ENCODE assay signal across 27 cellular contexts in genomic region chr7:26486153-26486552, GRCh38.
"Had no signal": no experiment of that assay in that cellular context is flagged by ENCODE, and none has a peak within 500 bp of the region (broad histone marks: within the 10 kb centered on the region; RNA-seq: fewer than 3 reads in every experiment).

No MANE protein-coding gene starts in this region.

- H3K4me3 Mint-ChIP-seq: naive thymus-derived CD8-positive, alpha-beta T cell; natural killer cell treated with Interleukin-12 subunit alpha and Interleukin-12 subunit beta and Interleukin-15 and Interleukin-18, amount 100 ng/mL, for 72 hours; neural crest cell; stimulated activated effector memory CD8-positive, alpha-beta T cell treated with anti-CD3 and anti-CD28 coated beads, Interleukin-12 subunit alpha, Interleukin-12 subunit beta, amount 100 ng/mL, for 72 hours; stimulated activated naive B cell treated with anti-CD40 and anti-IgM and Interleukin-4, amounts not matched to agents 10 μg/mL and 1 μg/mL and 100 μg/mL, for 72 hours; stimulated activated naive CD8-positive, alpha-beta T cell treated with anti-CD3 and anti-CD28 coated beads, Interleukin-15, Interleukin-2, amounts not matched to agents 100 ng/mL and 50 ng/mL, for 24 hours had no signal

- FAIRE-seq: pancreas, small intestine, urothelium cell line had no signal

- H3K4me1 ChIP-seq: pancreas, prostate gland, right lobe of liver, thyroid gland, tibial nerve, upper lobe of left lung had no signal

- H3K4me1 Mint-ChIP-seq: naive thymus-derived CD8-positive, alpha-beta T cell; neural crest cell; stimulated activated effector memory CD8-positive, alpha-beta T cell treated with anti-CD3 and anti-CD28 coated beads, Interleukin-12 subunit alpha, Interleukin-12 subunit beta, amount 100 ng/mL, for 72 hours; stimulated activated naive B cell treated with anti-CD40 and anti-IgM and Interleukin-4, amounts not matched to agents 10 μg/mL and 1 μg/mL and 100 μg/mL, for 72 hours had no signal

- H3K27me3 ChIP-seq: pancreas, right lobe of liver, sigmoid colon, stomach, thyroid gland, tibial nerve, upper lobe of left lung had no signal

- H3K27me3 Mint-ChIP-seq: stimulated activated naive CD8-positive, alpha-beta T cell treated with anti-CD3 and anti-CD28 coated beads, Interleukin-15, Interleukin-2, amounts not matched to agents 100 ng/mL and 50 ng/mL, for 24 hours had no signal

- H3K36me3 Mint-ChIP-seq: naive thymus-derived CD8-positive, alpha-beta T cell; natural killer cell treated with Interleukin-12 subunit alpha and Interleukin-12 subunit beta and Interleukin-15 and Interleukin-18, amount 100 ng/mL, for 72 hours; stimulated activated effector memory CD8-positive, alpha-beta T cell treated with anti-CD3 and anti-CD28 coated beads, Interleukin-12 subunit alpha, Interleukin-12 subunit beta, amount 100 ng/mL, for 72 hours; stimulated activated naive B cell treated with anti-CD40 and anti-IgM and Interleukin-4, amounts not matched to agents 10 μg/mL and 1 μg/mL and 100 μg/mL, for 72 hours had no signal

- DNase-seq: naive thymus-derived CD8-positive, alpha-beta T cell; nucleus accumbens; pancreas; retina; right cardiac atrium; right lobe of liver; sigmoid colon; small intestine; stimulated activated CD4-positive, alpha-beta T cell treated with anti-CD3 and anti-CD28 coated beads, Interleukin-15, amount 100 ng/mL, for 24 hours; stimulated activated CD4-positive, alpha-beta T cell treated with anti-CD3 and anti-CD28 coated beads, Interleukin-2, amount 100 ng/mL, for 24 hours; stimulated activated CD4-positive, alpha-beta T cell treated with anti-CD3 and anti-CD28 coated beads, Interleukin-2, amount 100 ng/mL, for 48 hours; stimulated activated CD4-positive, alpha-beta T cell treated with anti-CD3 and anti-CD28 coated beads, Interleukin-4, amount 100 ng/mL, for 24 hours; stimulated activated naive B cell treated with anti-CD40 and anti-IgM and Interleukin-4, amounts not matched to agents 10 μg/mL and 1 μg/mL and 100 μg/mL, for 72 hours; stimulated activated naive CD4-positive, alpha-beta T cell treated with Interleukin-2 at 50 U/mL for 16 hours; stomach; thyroid gland; trophoblast cell; upper lobe of left lung had no signal

- H3K4me3 ChIP-seq: pancreas, prostate gland, right lobe of liver, sigmoid colon, stomach, thoracic aorta, thyroid gland, tibial nerve, upper lobe of left lung had no signal

- ATAC-seq: naive thymus-derived CD8-positive, alpha-beta T cell; natural killer cell treated with Interleukin-12 subunit alpha and Interleukin-12 subunit beta and Interleukin-15 and Interleukin-18, amount 100 ng/mL, for 72 hours; pancreas; right cardiac atrium; right lobe of liver; stimulated activated effector memory CD8-positive, alpha-beta T cell treated with anti-CD3 and anti-CD28 coated beads, Interleukin-12 subunit alpha, Interleukin-12 subunit beta, amount 100 ng/mL, for 72 hours; stimulated activated naive B cell treated with anti-CD40 and anti-IgM and Interleukin-4, amounts not matched to agents 10 μg/mL and 1 μg/mL and 100 μg/mL, for 72 hours had no signal

- H3K27ac ChIP-seq: neutrophil, pancreas, prostate gland, right lobe of liver, sigmoid colon, stomach, thoracic aorta, thyroid gland, tibial nerve, upper lobe of left lung had no signal

- H3K27ac Mint-ChIP-seq: naive thymus-derived CD8-positive, alpha-beta T cell; natural killer cell treated with Interleukin-12 subunit alpha and Interleukin-12 subunit beta and Interleukin-15 and Interleukin-18, amount 100 ng/mL, for 72 hours; stimulated activated effector memory CD8-positive, alpha-beta T cell treated with anti-CD3 and anti-CD28 coated beads, Interleukin-12 subunit alpha, Interleukin-12 subunit beta, amount 100 ng/mL, for 72 hours; stimulated activated naive B cell treated with anti-CD40 and anti-IgM and Interleukin-4, amounts not matched to agents 10 μg/mL and 1 μg/mL and 100 μg/mL, for 72 hours; stimulated activated naive CD8-positive, alpha-beta T cell treated with anti-CD3 and anti-CD28 coated beads, Interleukin-15, Interleukin-2, amounts not matched to agents 100 ng/mL and 50 ng/mL, for 24 hours had no signal

- H3K9me3 ChIP-seq: neutrophil, pancreas, prostate gland, right lobe of liver, sigmoid colon, thoracic aorta, thyroid gland, tibial nerve had no signal

- H3K36me3 ChIP-seq: neutrophil, pancreas, prostate gland, right lobe of liver, sigmoid colon, stomach, thoracic aorta, thyroid gland, tibial nerve, upper lobe of left lung had no signal

- H3K9me3 Mint-ChIP-seq: naive thymus-derived CD8-positive, alpha-beta T cell; natural killer cell treated with Interleukin-12 subunit alpha and Interleukin-12 subunit beta and Interleukin-15 and Interleukin-18, amount 100 ng/mL, for 72 hours; neural crest cell; stimulated activated effector memory CD8-positive, alpha-beta T cell treated with anti-CD3 and anti-CD28 coated beads, Interleukin-12 subunit alpha, Interleukin-12 subunit beta, amount 100 ng/mL, for 72 hours; stimulated activated naive B cell treated with anti-CD40 and anti-IgM and Interleukin-4, amounts not matched to agents 10 μg/mL and 1 μg/mL and 100 μg/mL, for 72 hours; stimulated activated naive CD8-positive, alpha-beta T cell treated with anti-CD3 and anti-CD28 coated beads, Interleukin-15, Interleukin-2, amounts not matched to agents 100 ng/mL and 50 ng/mL, for 24 hours had no signal
